8 cellular contexts compared by ENCODE assay signal in genomic region chr15:78149805-78150751, GRCh38. TPM values are rescaled to one million over a fixed set of nuclear protein-coding genes. Genes with fewer than 3 reads are reported as not detected.
A peak's percentile ranks its signal among the peaks of the same experiment; 100 is the strongest.
DNase-seq lines count a peak whose midpoint lies in the region; ATAC-seq and TF ChIP-seq lines count a peak whose summit lies in the region.

No MANE protein-coding gene starts in this region.

- peak overlapping the region; percentile 75 for H3K4me3 ChIP-seq in AG04450 (ENCODE audit: low read depth, low read length)
- peak overlapping the region; percentile 64 to 81 for H3K4me3 ChIP-seq in body of pancreas
- peak overlapping the region; percentile 73 to 86 for H3K4me3 ChIP-seq in testis

- no peak for TF ChIP-seq CTCF in AG04450 (IDR thresholded peaks at IDR 0.05; ENCODE audit: low read depth, low read length)
- TF ChIP-seq CTCF in body of pancreas (IDR thresholded peaks at IDR 0.05) = no peak
- TF ChIP-seq CTCF in testis (IDR thresholded peaks at IDR 0.05) = no peak

- intact Hi-C loops in body of pancreas (cut with DNase I) (no loop called here), left colon (cut with DNase I, micrococcal nuclease) (no loop called here), testis (cut with DNase I; ENCODE audit: low total_unique reads) (no loop called here)

- TF ChIP-seq POLR2A in body of pancreas (IDR thresholded peaks at IDR 0.05) (no peak), testis (IDR thresholded peaks at IDR 0.05) (no peak)

- H3K27me3 ChIP-seq in AG04450 (ENCODE audit: control insufficient read depth, insufficient read depth, low read length) = no peaks in the 10 kb centered on the region
- no peaks in the 10 kb centered on the region for H3K27me3 ChIP-seq in body of pancreas
- H3K27me3 ChIP-seq in testis = no peaks in the 10 kb centered on the region

- POLR2A ChIA-PET in AG04450 (lab: Yijun Ruan, JAX) = interaction anchor here (0.8 kb wide), 1 partner anchor 22 kb away, joined by 3 read pairs; no protein-coding TSS in a partner anchor

- DNase-seq in AG04450 (ENCODE audit: low read depth, low spot score) = no peak
- DNase-seq in NCI-H2029 treated with DMSO at 0.1 percent for 48 hours (lab: John Stamatoyannopoulos, UW) = peak; percentile 74
- peak in 1 of 4 donors; percentile 45 for DNase-seq in body of pancreas
- DNase-seq in left colon = no peak
- no peak for DNase-seq in testis
- no peak for DNase-seq in activated gamma-delta T cell treated with Interleukin-2 at 50 U/mL for 16 hours
- no peak for DNase-seq in NOMO-1 treated with DMSO at 0.1 percent for 48 hours (lab: John Stamatoyannopoulos, UW; ENCODE audit: unreplicated experiment)

- H3K4me1 ChIP-seq in body of pancreas (peaks cover 25% of the 10 kb centered on the region), testis (peaks cover 12% of the 10 kb centered on the region)

- 7 to 9% methylated on average over 10 to 20 of the region's 20 CpGs for WGBS in body of pancreas, 2 donors
- WGBS in testis, 2 donors = 6 to 14% methylated on average over 8 to 19 of the region's 20 CpGs

- H3K27ac ChIP-seq in AG04450 (ENCODE audit: low read depth, low read length) (no peak overlapping the region), body of pancreas (peak overlapping the region; percentile 55 to 89 (median 78)), testis (peak overlapping the region; percentile 77 to 79)

- ATAC-seq in GM18909 (IDR thresholded peaks at IDR 0.05; ENCODE audit: poor library complexity, unreplicated experiment) = peak; percentile 3
- ATAC-seq in body of pancreas = peak; percentile 2
- peak; percentile 38 for ATAC-seq in left colon

- H3K9me3 ChIP-seq in AG04450 (ENCODE audit: control insufficient read depth, insufficient read depth, low read length) (no peaks in the 10 kb centered on the region), body of pancreas (no peaks in the 10 kb centered on the region), testis (no peaks in the 10 kb centered on the region)

- H3K36me3 ChIP-seq in body of pancreas (replicated peaks in 1 of 2; ENCODE audit: insufficient read depth in 1 of 2, low read depth in 2 of 2) = no peaks in the 10 kb centered on the region
- H3K36me3 ChIP-seq in testis (ENCODE audit: low read depth, missing control alignments) = no peaks in the 10 kb centered on the region

- CTCF ChIA-PET in AG04450 (lab: Charles Lee) = interaction anchor here (0.5 to 0.9 kb wide), 2 partner anchors 28 to 647 kb away, joined by 3 to 5 read pairs; no protein-coding TSS in a partner anchor

RNA-seq across cellular contexts. Expression of gene IDH3A, which starts 0.9 kb away (rescaled TPM):
- polyA plus RNA-seq in AG04450 (2011; rRNA removed) (57.0 and 69.1 TPM in 2 replicates), testis (ENCODE audit: insufficient read depth, low read depth, low replicate concordance) (88.9 TPM)
- 39.1 and 41.2 TPM in 2 replicates for polyA minus RNA-seq in AG04450 (2011; rRNA and poly(A)+ RNA removed)
- total RNA-seq in body of pancreas (10 to 100 TPM; 17.8 to 39.7 TPM), left colon (100 to 1,000 TPM; 176 to 247 TPM), testis (100 to 1,000 TPM; 119 to 120 TPM)

RNA-seq across cellular contexts. Expression of gene CIB2, which starts 18.8 kb away (rescaled TPM):
- polyA plus RNA-seq in AG04450 (2011; rRNA removed) (2.7 and 3.7 TPM in 2 replicates), testis (ENCODE audit: insufficient read depth, low read depth, low replicate concordance) (43.6 TPM)
- 3.3 and 3.9 TPM in 2 replicates for polyA minus RNA-seq in AG04450 (2011; rRNA and poly(A)+ RNA removed)
- total RNA-seq in body of pancreas (1 to 10 TPM; 3.4 to 6.9 TPM), left colon (10 to 100 TPM; 12.0 to 19.7 TPM), testis (10 to 100 TPM; 24.9 to 34.3 TPM)

RNA-seq across cellular contexts. Expression of gene SH2D7, which starts 57.7 kb away (rescaled TPM):
- polyA plus RNA-seq in AG04450 (2011; rRNA removed) (0.04 TPM in 1 of 2 replicates, not detected in the other), testis (ENCODE audit: insufficient read depth, low read depth, low replicate concordance) (5.0 TPM)
- 0.14 TPM in 1 of 2 replicates, not detected in the other for polyA minus RNA-seq in AG04450 (2011; rRNA and poly(A)+ RNA removed)
- total RNA-seq in body of pancreas (not detected), left colon (1 to 10 TPM in 1 of 2 donors, under 1 TPM in 1; 0.89 to 2.4 TPM), testis (1 to 10 TPM; 1.5 to 2.2 TPM)
